In genomic region chrX:23952984-23953907, GRCh38 we compare ENCODE assay signal across 9 cellular contexts. TPM values are rescaled to one million over a fixed set of nuclear protein-coding genes. Genes with fewer than 3 reads are reported as not detected.
DNase-seq lines count a peak whose midpoint lies in the region; ATAC-seq and TF ChIP-seq lines count a peak whose summit lies in the region.
"Had no signal": no experiment of that assay in that cellular context is flagged by ENCODE, and none has a peak within 500 bp of the region (broad histone marks: within the 10 kb centered on the region; RNA-seq: fewer than 3 reads in every experiment).

No MANE protein-coding gene starts in this region.

- no peak overlapping the region for H3K9ac ChIP-seq in trophoblast cell (ENCODE audit: low read length)

- no peaks in the 10 kb centered on the region for H3K79me2 ChIP-seq in trophoblast cell (ENCODE audit: control insufficient read depth, insufficient read depth, low read length, poor library complexity)

- H2BK12ac ChIP-seq in trophoblast cell (ENCODE audit: low read length), result no peak overlapping the region

- DNase-seq in Ammon's horn (ENCODE audit: low spot score) (peak; percentile 4), GM19240 (ENCODE audit: insufficient read length, low spot score) (peak; percentile 26), RPMI8226 (peak; percentile 55), ascending aorta (ENCODE audit: low spot score in 2 of 2) (no peak), trophoblast cell (peak in 1 of 2 donors; percentile 60), 8988T (no peak), NCI-H524 (lab: John Stamatoyannopoulos, UW) (no peak)

- no peak overlapping the region for H3K23ac ChIP-seq in trophoblast cell (ENCODE audit: low read length)

- no peaks in the 10 kb centered on the region for H3K9me3 ChIP-seq in ascending aorta
- no peaks in the 10 kb centered on the region for H3K9me3 ChIP-seq in trophoblast cell (ENCODE audit: insufficient read depth, low read depth, low read length)

- no peak overlapping the region for H4K91ac ChIP-seq in trophoblast cell (ENCODE audit: low read depth, low read length)

- no peak overlapping the region for H2BK5ac ChIP-seq in trophoblast cell (ENCODE audit: low read depth, low read length, poor library complexity)

- H2AK5ac ChIP-seq in trophoblast cell (ENCODE audit: low read length), result no peak overlapping the region

- H3K4me3 ChIP-seq in ascending aorta (peak overlapping the region; percentile 6 to 15), trophoblast cell (ENCODE audit: low read depth, low read length) (no peak overlapping the region)

- no peaks in the 10 kb centered on the region for H3K79me1 ChIP-seq in trophoblast cell (ENCODE audit: low read length)

- H3K18ac ChIP-seq in trophoblast cell (ENCODE audit: low read length), result no peak overlapping the region

- H3K14ac ChIP-seq in trophoblast cell (ENCODE audit: low read length), result no peak overlapping the region

- H2AFZ ChIP-seq in trophoblast cell (ENCODE audit: insufficient read depth, low read length, poor library complexity), result no peak overlapping the region

- no peaks in the 10 kb centered on the region for H3K4me1 ChIP-seq in ascending aorta
- H3K4me1 ChIP-seq in trophoblast cell (ENCODE audit: control insufficient read depth in 1 of 2, insufficient read depth in 2 of 2, low read length in 2 of 2), result peaks cover 0 to 2% of the 10 kb centered on the region in 2 experiments

- H3K36me3 ChIP-seq in ascending aorta (no peaks in the 10 kb centered on the region), trophoblast cell (ENCODE audit: control insufficient read depth in 1 of 2, insufficient read depth in 2 of 2, low read length in 2 of 2) (no peaks in the 10 kb centered on the region)

- H3K4ac ChIP-seq in trophoblast cell (ENCODE audit: low read depth, low read length), result no peak overlapping the region

- H3K27ac ChIP-seq in ascending aorta, result no peak overlapping the region
- H3K27ac ChIP-seq in trophoblast cell (ENCODE audit: low read depth, low read length), result no peak overlapping the region

- no peak for TF ChIP-seq CTCF in ascending aorta (IDR thresholded peaks at IDR 0.05)

- H3K27me3 ChIP-seq in ascending aorta, result no peaks in the 10 kb centered on the region
- no peaks in the 10 kb centered on the region for H3K27me3 ChIP-seq in trophoblast cell (ENCODE audit: insufficient read depth, low read length)

- H2BK120ac ChIP-seq in trophoblast cell (ENCODE audit: insufficient read depth, low read length, poor library complexity), result no peak overlapping the region

- no CpG with 5 or more reads among the region's 9 CpGs for WGBS in trophoblast cell (ENCODE audit: extremely low coverage, insufficient coverage, insufficient read length)

- no peak overlapping the region for H4K12ac ChIP-seq in trophoblast cell (ENCODE audit: low read depth, low read length)

- intact Hi-C loops in ascending aorta (cut with DNase I), result no loop called here

- peak; percentile 96 for ATAC-seq in HG03175 (IDR thresholded peaks at IDR 0.05; ENCODE audit: unreplicated experiment)

- H3K4me2 ChIP-seq in trophoblast cell (ENCODE audit: low read length), result peak overlapping the region; percentile 45

- H4K8ac ChIP-seq in trophoblast cell (ENCODE audit: low read depth, low read length), result no peak overlapping the region

RNA-seq across cellular contexts. Expression of gene CXorf58, which starts 45.4 kb away (rescaled TPM):
- total RNA-seq in ascending aorta, result not detected
- 0.03 TPM in 1 of 2 replicates, not detected in the other for polyA plus RNA-seq in trophoblast cell (2013)
- total RNA-seq: dermis microvascular lymphatic vessel endothelial cell had no signal

RNA-seq across cellular contexts. Expression of gene APOO, which starts 45.5 kb away (rescaled TPM):
- total RNA-seq in ascending aorta, result not detected
- 42.5 and 48.6 TPM in 2 replicates for polyA plus RNA-seq in trophoblast cell (2013)

Comparison
In these comparisons a context has a peak if more than half of its experiments do, and no peak if none do; other contexts are left out.
1. DNase-seq: peak in Ammon's horn (single experiment), GM19240 (single experiment) and RPMI8226 (single experiment); none in ascending aorta (0 of 2), 8988T (single experiment) and NCI-H524 (0 of 2).